17 cellular contexts compared by ENCODE assay signal in the genomic region with DNA sequence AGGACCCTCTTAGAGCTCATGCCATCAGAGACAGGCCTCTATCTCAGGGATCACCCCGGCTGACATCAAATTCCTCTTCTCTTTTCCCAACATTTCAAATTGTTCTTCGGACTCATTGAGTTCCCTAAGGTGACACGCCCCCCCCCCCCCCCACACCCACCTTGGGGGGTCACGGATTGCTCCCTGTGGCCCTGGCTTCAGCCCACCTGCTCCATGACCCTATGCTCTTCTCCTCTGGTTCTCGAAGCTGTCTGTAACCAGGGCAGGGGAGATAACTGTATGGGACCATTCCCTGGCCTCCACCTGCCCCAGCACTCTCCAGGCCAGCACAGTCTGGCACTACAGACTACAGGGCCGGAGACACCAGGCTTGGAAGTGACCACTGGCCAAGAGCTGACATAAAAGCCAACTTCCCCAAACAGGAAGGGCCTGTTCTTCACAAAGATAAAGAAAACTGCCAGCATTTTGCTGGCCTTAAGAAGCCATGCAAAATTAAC. TPM values are rescaled to one million over a fixed set of nuclear protein-coding genes. Genes with fewer than 3 reads are reported as not detected.
A peak's percentile ranks its signal among the peaks of the same experiment; 100 is the strongest.
DNase-seq lines count a peak whose midpoint lies in the region; ATAC-seq and TF ChIP-seq lines count a peak whose summit lies in the region.
"Had no signal": no experiment of that assay in that cellular context is flagged by ENCODE, and none has a peak within 500 bp of the region (broad histone marks: within the 10 kb centered on the region; RNA-seq: fewer than 3 reads in every experiment).

No MANE protein-coding gene starts in this region.

- no peak for DNase-seq in activated T-cell treated with anti-CD3 and anti-CD28 coated beads, Interleukin-2, amount 50 U/mL, for 24 hours
- DNase-seq in activated T-cell treated with anti-CD3 and anti-CD28 coated beads, Interleukin-2, amount 50 U/mL, for 1 hour: no peak
- DNase-seq in H9: no peak
- no peak for DNase-seq in central memory CD8-positive, alpha-beta T cell (ENCODE audit: low spot score in 2 of 2)
- no peak for DNase-seq in stimulated activated effector memory CD8-positive, alpha-beta T cell treated with anti-CD3 and anti-CD28 coated beads, Interleukin-12 subunit alpha, Interleukin-12 subunit beta, amount 100 ng/mL, for 72 hours (ENCODE audit: low spot score in 2 of 2)
- DNase-seq in left lung: no peak
- no peak for DNase-seq in mammary epithelial cell
- DNase-seq in stimulated activated naive CD4-positive, alpha-beta T cell (lab: John Stamatoyannopoulos, UW): no peak
- DNase-seq: activated CD4-positive, alpha-beta T cell treated with anti-CD3 and anti-CD28 coated beads, Interleukin-2, amount 50 U/mL, for 48 hours; aorta; heart left ventricle; immature natural killer cell; NCI-H187; RPMI8226 had no signal

- BruUV-seq in mammary epithelial cell (replicated peaks; lab: Mats Ljungman, UMichigan): no TSS peak

- H3K9me3 ChIP-seq in H9 (ENCODE audit: control insufficient read depth, low read depth, low read length) (no peaks in the 10 kb centered on the region), left lung (no peaks in the 10 kb centered on the region), mammary epithelial cell (replicated peaks; ENCODE audit: insufficient read depth, low read length) (no peaks in the 10 kb centered on the region)
- H3K9me3 ChIP-seq: heart left ventricle had no signal

- no peak overlapping the region for H3K18ac ChIP-seq in H9 (ENCODE audit: insufficient read length, low read depth, low read length)

- no peaks in the 10 kb centered on the region for H3K27me3 Mint-ChIP-seq in activated T-cell treated with anti-CD3 and anti-CD28 coated beads, Interleukin-2, amount 50 U/mL, for 24 hours
- no peaks in the 10 kb centered on the region for H3K27me3 Mint-ChIP-seq in H9 (ENCODE audit: low read depth)
- H3K27me3 Mint-ChIP-seq in central memory CD8-positive, alpha-beta T cell: no peaks in the 10 kb centered on the region
- H3K27me3 Mint-ChIP-seq: progenitor cell of endocrine pancreas had no signal

- no peak for TF ChIP-seq CTCF in H9 (conservative IDR thresholded peaks at IDR 0.05)
- TF ChIP-seq CTCF in left lung (IDR thresholded peaks at IDR 0.05): no peak
- no peak for TF ChIP-seq CTCF in mammary epithelial cell (conservative IDR thresholded peaks at IDR 0.05 in 1 of 2, IDR thresholded peaks at IDR 0.05 in 1 of 2; ENCODE audit: extremely low read depth in 1 of 2, insufficient read depth in 1 of 2, low read depth in 1 of 2, low read length in 2 of 2)

- H3K9me3 Mint-ChIP-seq in activated T-cell treated with anti-CD3 and anti-CD28 coated beads, Interleukin-2, amount 50 U/mL, for 24 hours: no peaks in the 10 kb centered on the region
- H3K9me3 Mint-ChIP-seq in H9: no peaks in the 10 kb centered on the region
- H3K9me3 Mint-ChIP-seq in central memory CD8-positive, alpha-beta T cell: no peaks in the 10 kb centered on the region
- H3K9me3 Mint-ChIP-seq in stimulated activated effector memory CD8-positive, alpha-beta T cell treated with anti-CD3 and anti-CD28 coated beads, Interleukin-12 subunit alpha, Interleukin-12 subunit beta, amount 100 ng/mL, for 72 hours: no peaks in the 10 kb centered on the region
- H3K9me3 Mint-ChIP-seq: activated T-helper 2 cell treated with anti-CD3 and anti-CD28 coated beads, Interferon-gamma antibody, Interleukin-2, Interleukin-4, amounts not matched to agents 10 μg/mL and 5 μg/mL and 100 μg/mL, durations not matched to agents 14 hours and 24 hours and 36 hours; immature natural killer cell had no signal

- no peak overlapping the region for H3K4me3 ChIP-seq in left lung
- no peak overlapping the region for H3K4me3 ChIP-seq in mammary epithelial cell (replicated peaks in 1 of 3; ENCODE audit: insufficient read depth in 1 of 3, low read depth in 2 of 3, low read length in 3 of 3)
- H3K4me3 ChIP-seq: heart left ventricle, skin epidermis had no signal

- WGBS in H9 (ENCODE audit: extremely low coverage, insufficient read length, low lambda C conversion rate): no CpG with 5 or more reads among the region's 6 CpGs
- 65% methylated on average over 4 of the region's 6 CpGs for WGBS in mammary epithelial cell (ENCODE audit: low coverage, missing lambda C conversion rate)

- CTCF ChIA-PET in mammary epithelial cell (lab: Charles Lee; ENCODE audit: low non-redundant PET): no interaction called here

- no peak overlapping the region for H4K8ac ChIP-seq in H9 (replicated peaks; ENCODE audit: insufficient read length, low read depth, low read length)

- dilution Hi-C loops in mammary epithelial cell (cut with HindIII; ENCODE audit: low sequenced_read_pairs): loop anchor here (5.0 kb wide), 1 partner anchor 73 kb away; no protein-coding TSS in a partner anchor

- no peak overlapping the region for H2BK120ac ChIP-seq in H9 (ENCODE audit: low read depth, low read length, poor library complexity, severe bottlenecking)

- no peak overlapping the region for H3T11ph ChIP-seq in H9 (ENCODE audit: low read length)

- peaks cover 97% of the 10 kb centered on the region for H3K36me3 Mint-ChIP-seq in activated T-cell treated with anti-CD3 and anti-CD28 coated beads, Interleukin-2, amount 50 U/mL, for 24 hours (ENCODE audit: low read depth)
- H3K36me3 Mint-ChIP-seq in H9 (ENCODE audit: insufficient read depth in 1 of 3, low read depth in 3 of 3): peaks cover 19 to 69% (median 69%) of the 10 kb centered on the region in 3 experiments
- peaks cover 39% of the 10 kb centered on the region for H3K36me3 Mint-ChIP-seq in central memory CD8-positive, alpha-beta T cell (ENCODE audit: insufficient read depth)
- peaks cover 95% of the 10 kb centered on the region for H3K36me3 Mint-ChIP-seq in stimulated activated effector memory CD8-positive, alpha-beta T cell treated with anti-CD3 and anti-CD28 coated beads, Interleukin-12 subunit alpha, Interleukin-12 subunit beta, amount 100 ng/mL, for 72 hours

- ATAC-seq in central memory CD8-positive, alpha-beta T cell (replicated peaks; ENCODE audit: extremely low read depth, poor library complexity, severe bottlenecking): no peak
- ATAC-seq in stimulated activated effector memory CD8-positive, alpha-beta T cell treated with anti-CD3 and anti-CD28 coated beads, Interleukin-12 subunit alpha, Interleukin-12 subunit beta, amount 100 ng/mL, for 72 hours: no peak
- ATAC-seq in left lung: no peak

- H3K14ac ChIP-seq in H9 (ENCODE audit: insufficient read depth, low read length): no peak overlapping the region

- H3K27me3 ChIP-seq in H9 (ENCODE audit: insufficient read depth, low read length) (no peaks in the 10 kb centered on the region), left lung (no peaks in the 10 kb centered on the region), mammary epithelial cell (ENCODE audit: insufficient read depth, low read length) (no peaks in the 10 kb centered on the region)
- H3K27me3 ChIP-seq: heart left ventricle had no signal

- H2AFZ ChIP-seq in H9 (ENCODE audit: low read length): no peak overlapping the region
- H2AFZ ChIP-seq in mammary epithelial cell (ENCODE audit: low read depth, low read length): no peak overlapping the region

- H3K9ac ChIP-seq in H9 (ENCODE audit: extremely low read depth, insufficient read length, low read length): no peak overlapping the region
- H3K9ac ChIP-seq in mammary epithelial cell (ENCODE audit: insufficient read depth, low read length): no peak overlapping the region

- peaks cover 3% of the 10 kb centered on the region for H3K79me1 ChIP-seq in H9 (ENCODE audit: insufficient read depth, low read depth, low read length, poor library complexity, severe bottlenecking)

- peak overlapping the region; percentile 98 for H3K27ac Mint-ChIP-seq in activated T-cell treated with anti-CD3 and anti-CD28 coated beads, Interleukin-2, amount 50 U/mL, for 24 hours
- H3K27ac Mint-ChIP-seq in H9: peak overlapping the region in 2 of 3 experiments; percentile 90 to 94; a peak in 4 of 7 replicates
- H3K27ac Mint-ChIP-seq in central memory CD8-positive, alpha-beta T cell (ENCODE audit: low read depth): peak overlapping the region; percentile 81
- peak overlapping the region; percentile 63 for H3K27ac Mint-ChIP-seq in stimulated activated effector memory CD8-positive, alpha-beta T cell treated with anti-CD3 and anti-CD28 coated beads, Interleukin-12 subunit alpha, Interleukin-12 subunit beta, amount 100 ng/mL, for 72 hours
- H3K27ac Mint-ChIP-seq: progenitor cell of endocrine pancreas had no signal

- H4K20me1 ChIP-seq in H9 (ENCODE audit: control insufficient read depth, insufficient read depth, insufficient read length) (no peaks in the 10 kb centered on the region), mammary epithelial cell (ENCODE audit: insufficient read depth, low read length) (no peaks in the 10 kb centered on the region)

- H3K4me1 ChIP-seq in H9 (ENCODE audit: insufficient read depth, low read length): peaks cover 6% of the 10 kb centered on the region; the same call in 1 of the 2 replicates
- H3K4me1 ChIP-seq in left lung: peaks cover 9% of the 10 kb centered on the region in 2 donors
- H3K4me1 ChIP-seq in mammary epithelial cell (ENCODE audit: insufficient read depth, low read length): no peaks in the 10 kb centered on the region

- no peak overlapping the region for H2BK5ac ChIP-seq in H9 (ENCODE audit: insufficient read length, low read length)

- no peak overlapping the region for H2BK20ac ChIP-seq in H9 (ENCODE audit: low read depth, low read length, poor library complexity, severe bottlenecking)

- intact Hi-C loops in left lung (cut with DNase I) (no loop called here), mammary epithelial cell (cut with micrococcal nuclease) (no loop called here)

- H3K4me2 ChIP-seq in H9 (ENCODE audit: insufficient read depth, insufficient read length, low read length) (no peak overlapping the region), mammary epithelial cell (ENCODE audit: insufficient read depth, low read depth, low read length) (no peak overlapping the region)

- H2BK12ac ChIP-seq in H9 (ENCODE audit: insufficient read length, low read depth, low read length): no peak overlapping the region

- H3K23me2 ChIP-seq in H9 (ENCODE audit: insufficient read length, low read depth, low read length, poor library complexity, severe bottlenecking): no peaks in the 10 kb centered on the region

- no peak overlapping the region for H3K4me3 Mint-ChIP-seq in activated T-cell treated with anti-CD3 and anti-CD28 coated beads, Interleukin-2, amount 50 U/mL, for 24 hours
- no peak overlapping the region; a peak in 1 of 5 replicates for H3K4me3 Mint-ChIP-seq in H9
- H3K4me3 Mint-ChIP-seq in central memory CD8-positive, alpha-beta T cell: no peak overlapping the region
- no peak overlapping the region for H3K4me3 Mint-ChIP-seq in stimulated activated effector memory CD8-positive, alpha-beta T cell treated with anti-CD3 and anti-CD28 coated beads, Interleukin-12 subunit alpha, Interleukin-12 subunit beta, amount 100 ng/mL, for 72 hours
- H3K4me3 Mint-ChIP-seq: immature natural killer cell had no signal

- H3K4ac ChIP-seq in H9 (ENCODE audit: low read depth, low read length): no peak overlapping the region

- H3K27ac ChIP-seq in H9 (ENCODE audit: insufficient read length, low read depth, low read length) (no peak overlapping the region), left lung (peak overlapping the region in 1 of 2 donors; percentile 16), mammary epithelial cell (ENCODE audit: insufficient read depth, low read depth, low read length) (no peak overlapping the region)
- H3K27ac ChIP-seq: heart left ventricle had no signal

- in situ Hi-C loops in mammary epithelial cell (cut with MboI; ENCODE audit: low sequenced_read_pairs in 2 of 2): no loop called here

- H4K5ac ChIP-seq in H9 (ENCODE audit: insufficient read length, low read depth, low read length): no peak overlapping the region

- H3K79me2 ChIP-seq in H9 (ENCODE audit: insufficient read depth, low read length) (no peaks in the 10 kb centered on the region; the same call in 1 of the 2 replicates), mammary epithelial cell (ENCODE audit: insufficient read depth, low read length) (peaks cover 34% of the 10 kb centered on the region)

- no peak overlapping the region for H4K91ac ChIP-seq in H9 (ENCODE audit: insufficient read length, low read depth, low read length)

- no peak overlapping the region for H3K23ac ChIP-seq in H9 (ENCODE audit: insufficient read length, low read depth, low read length)

- peaks cover 72% of the 10 kb centered on the region for H3K4me1 Mint-ChIP-seq in activated T-cell treated with anti-CD3 and anti-CD28 coated beads, Interleukin-2, amount 50 U/mL, for 24 hours (ENCODE audit: low read depth)
- H3K4me1 Mint-ChIP-seq in H9: peaks cover 17 to 23% of the 10 kb centered on the region in 2 experiments
- peaks cover 54% of the 10 kb centered on the region for H3K4me1 Mint-ChIP-seq in central memory CD8-positive, alpha-beta T cell
- peaks cover 46% of the 10 kb centered on the region for H3K4me1 Mint-ChIP-seq in stimulated activated effector memory CD8-positive, alpha-beta T cell treated with anti-CD3 and anti-CD28 coated beads, Interleukin-12 subunit alpha, Interleukin-12 subunit beta, amount 100 ng/mL, for 72 hours

- H3K36me3 ChIP-seq in left lung (peaks cover 0 to 91% of the 10 kb centered on the region in 2 donors), mammary epithelial cell (ENCODE audit: insufficient read depth, low read length) (peaks cover 9% of the 10 kb centered on the region)

- H2AK5ac ChIP-seq in H9 (ENCODE audit: insufficient read length, low read length): no peak overlapping the region

- H2BK15ac ChIP-seq in H9 (ENCODE audit: low read depth, low read length): no peak overlapping the region

- H3K56ac ChIP-seq in H9 (ENCODE audit: insufficient read length, low read depth, low read length): no peak overlapping the region

RNA-seq across cellular contexts. Expression of a gene that starts 7.1 kb away (rescaled TPM):
- 35.0 and 36.6 TPM in 2 replicates for total RNA-seq in H9 (2021)
- 10 to 100 TPM; 24.9 to 26.7 TPM for total RNA-seq in left lung
- total RNA-seq in mammary epithelial cell: 10 to 100 TPM; 18.5 to 21.7 TPM
- polyA plus RNA-seq in mammary epithelial cell: 26.5 TPM
- 18.9 TPM for polyA minus RNA-seq in mammary epithelial cell

RNA-seq across cellular contexts. Expression of a gene that starts 54.3 kb away (rescaled TPM):
- 66.1 and 68.0 TPM in 2 replicates for total RNA-seq in H9 (2021)
- 10 to 100 TPM; 12.7 to 21.3 TPM for total RNA-seq in left lung
- total RNA-seq in mammary epithelial cell: 10 to 100 TPM in 1 of 2 donors, 1 to 10 TPM in 1; 6.0 to 18.6 TPM
- polyA plus RNA-seq in mammary epithelial cell: 5.3 TPM
- 27.8 TPM for polyA minus RNA-seq in mammary epithelial cell

RNA-seq across cellular contexts. Expression of a gene that starts 55.3 kb away (rescaled TPM):
- 60.2 and 60.4 TPM in 2 replicates for total RNA-seq in H9 (2021)
- 10 to 100 TPM; 61.6 to 80.0 TPM for total RNA-seq in left lung
- total RNA-seq in mammary epithelial cell: 10 to 100 TPM; 39.2 to 66.5 TPM
- polyA plus RNA-seq in mammary epithelial cell: 85.6 TPM
- polyA minus RNA-seq in mammary epithelial cell: 22.3 TPM
